ENCODE assay signal across 10 cellular contexts in genomic region chr1:40384887-40385286, GRCh38. TPM values are rescaled to one million over a fixed set of nuclear protein-coding genes. Genes with fewer than 3 reads are reported as not detected.
DNase-seq lines count a peak whose midpoint lies in the region; ATAC-seq, FAIRE-seq and TF ChIP-seq lines count a peak whose summit lies in the region.
"Had no signal": no experiment of that assay in that cellular context is flagged by ENCODE, and none has a peak within 500 bp of the region (broad histone marks: within the 10 kb centered on the region; RNA-seq: fewer than 3 reads in every experiment).

No MANE protein-coding gene starts in this region.

- no peak for TF ChIP-seq CTCF in coronary artery (IDR thresholded peaks at IDR 0.05)
- TF ChIP-seq CTCF in parathyroid adenoma (IDR thresholded peaks at IDR 0.05) = no peak

- CTCF ChIA-PET in HEK293T (lab: Yijun Ruan, JAX) = interaction anchor here (0.9 to 2.0 kb wide), 3 partner anchors 20 to 241 kb away, joined by 3 to 7 read pairs (median 3); no protein-coding TSS in a partner anchor

- H3K36me3 Mint-ChIP-seq in CD4-positive, CD25-positive, alpha-beta regulatory T cell = peaks cover 33% of the 10 kb centered on the region

- no peak for FAIRE-seq in frontal cortex (lab: Jason Lieb, UNC)

- H3K4me3 ChIP-seq in CD4-positive, CD25-positive, alpha-beta regulatory T cell (ENCODE audit: low read depth, low read length) = peak overlapping the region; percentile 95
- no peak overlapping the region for H3K4me3 ChIP-seq in Karpas-422 (ENCODE audit: low read length)
- H3K4me3 ChIP-seq in coronary artery = peak overlapping the region; percentile 35
- no peak overlapping the region for H3K4me3 ChIP-seq in parathyroid adenoma (ENCODE audit: low read depth, low read length)

- H3K27ac ChIP-seq in CD4-positive, CD25-positive, alpha-beta regulatory T cell (ENCODE audit: insufficient read depth, low read length, poor library complexity, severe bottlenecking) = peak overlapping the region; percentile 99
- H3K27ac ChIP-seq in Karpas-422 (ENCODE audit: low read length) (peak overlapping the region; percentile 67), coronary artery (peak overlapping the region; percentile 40 to 82), parathyroid adenoma (peak overlapping the region; percentile 61)

- peaks cover 7% of the 10 kb centered on the region for H3K27me3 Mint-ChIP-seq in CD4-positive, CD25-positive, alpha-beta regulatory T cell

- H3K79me2 ChIP-seq in Karpas-422 (ENCODE audit: low read length) (peaks cover 23% of the 10 kb centered on the region), parathyroid adenoma (peaks cover 3% of the 10 kb centered on the region)

- ATAC-seq in CD4-positive, CD25-positive, alpha-beta regulatory T cell (ENCODE audit: low read depth in 2 of 2) = no peak
- ATAC-seq in GM21576 (IDR thresholded peaks at IDR 0.05; ENCODE audit: unreplicated experiment) = no peak
- ATAC-seq in HG03139 (IDR thresholded peaks at IDR 0.05; ENCODE audit: unreplicated experiment) = no peak

- H3K27me3 ChIP-seq in CD4-positive, CD25-positive, alpha-beta regulatory T cell (ENCODE audit: control insufficient read depth, insufficient read depth, low read length) = no peaks in the 10 kb centered on the region
- H3K27me3 ChIP-seq in Karpas-422 (ENCODE audit: low read length) (no peaks in the 10 kb centered on the region), parathyroid adenoma (ENCODE audit: control insufficient read depth, insufficient read depth, low read length) (no peaks in the 10 kb centered on the region)

- no peak for DNase-seq in CD4-positive, CD25-positive, alpha-beta regulatory T cell
- DNase-seq in Karpas-422 = no peak
- no peak for DNase-seq in coronary artery (ENCODE audit: low spot score)
- no peak for DNase-seq in frontal cortex (ENCODE audit: low spot score in 2 of 2)
- DNase-seq in HEK293T (ENCODE audit: extremely low spot score) = no peak
- DNase-seq: foreskin fibroblast, GOT3 had no signal

- peak overlapping the region; percentile 54 for H3K4me2 ChIP-seq in Karpas-422 (ENCODE audit: low read depth, low read length, poor library complexity, severe bottlenecking)
- H3K4me2 ChIP-seq in parathyroid adenoma (ENCODE audit: low read length) = no peak overlapping the region

- H3K9ac ChIP-seq in Karpas-422 (ENCODE audit: low read length) (peak overlapping the region; percentile 55), parathyroid adenoma (no peak overlapping the region)

- H3K4me3 Mint-ChIP-seq in CD4-positive, CD25-positive, alpha-beta regulatory T cell = peak overlapping the region; percentile 84 to 100 (median 96)

- peaks cover 23 to 91% (median 70%) of the 10 kb centered on the region in 4 donors for H3K4me1 Mint-ChIP-seq in CD4-positive, CD25-positive, alpha-beta regulatory T cell

- H3K9me3 Mint-ChIP-seq in CD4-positive, CD25-positive, alpha-beta regulatory T cell = no peaks in the 10 kb centered on the region

- H3K9me2 ChIP-seq in Karpas-422 (replicated peaks; ENCODE audit: insufficient read depth, low read length) = no peaks in the 10 kb centered on the region

- POLR2A ChIA-PET in HEK293T (lab: Yijun Ruan, JAX) = interaction anchor here (0.9 to 2.7 kb wide), 2 partner anchors 11 to 65 kb away, joined by 3 to 11 read pairs; partner anchors contain the start of genes SMAP2 and ZFP69B

- H4K20me1 ChIP-seq in Karpas-422 (ENCODE audit: insufficient read depth, low read depth, low read length) = peaks cover 48% of the 10 kb centered on the region

- H3K9me3 ChIP-seq in CD4-positive, CD25-positive, alpha-beta regulatory T cell (ENCODE audit: control insufficient read depth in 2 of 2, low read length in 2 of 2) = no peaks in the 10 kb centered on the region
- H3K9me3 ChIP-seq in Karpas-422 (ENCODE audit: low read length) (no peaks in the 10 kb centered on the region), parathyroid adenoma (ENCODE audit: control insufficient read depth, low read length) (no peaks in the 10 kb centered on the region)

- no peak overlapping the region for H2AFZ ChIP-seq in Karpas-422 (ENCODE audit: low read length)
- no peak overlapping the region for H2AFZ ChIP-seq in parathyroid adenoma

- H3K36me3 ChIP-seq in CD4-positive, CD25-positive, alpha-beta regulatory T cell (ENCODE audit: control insufficient read depth, insufficient read depth, low read length) = peaks cover 15% of the 10 kb centered on the region
- H3K36me3 ChIP-seq in Karpas-422 (ENCODE audit: insufficient read depth, low read length) (peaks cover 6% of the 10 kb centered on the region; the same call in 1 of the 2 replicates), parathyroid adenoma (ENCODE audit: control insufficient read depth, insufficient read depth, low read length) (no peaks in the 10 kb centered on the region)

- peak overlapping the region; percentile 97 to 99 (median 98) for H3K27ac Mint-ChIP-seq in CD4-positive, CD25-positive, alpha-beta regulatory T cell

- H3K4me1 ChIP-seq in CD4-positive, CD25-positive, alpha-beta regulatory T cell (ENCODE audit: control insufficient read depth, insufficient read depth, low read length, poor library complexity, severe bottlenecking) = peaks cover 91% of the 10 kb centered on the region
- peaks cover 62% of the 10 kb centered on the region for H3K4me1 ChIP-seq in Karpas-422 (ENCODE audit: low read length)
- no peaks in the 10 kb centered on the region for H3K4me1 ChIP-seq in parathyroid adenoma

TF ChIP-seq in HEK293T, 16 proteins besides CTCF, POLR2A, EP300 and RAD21:
- no peak for TF ChIP-seq FOXM1 (IDR thresholded peaks at IDR 0.05; ENCODE audit: borderline replicate concordance)
- TF ChIP-seq, protein P1, sequence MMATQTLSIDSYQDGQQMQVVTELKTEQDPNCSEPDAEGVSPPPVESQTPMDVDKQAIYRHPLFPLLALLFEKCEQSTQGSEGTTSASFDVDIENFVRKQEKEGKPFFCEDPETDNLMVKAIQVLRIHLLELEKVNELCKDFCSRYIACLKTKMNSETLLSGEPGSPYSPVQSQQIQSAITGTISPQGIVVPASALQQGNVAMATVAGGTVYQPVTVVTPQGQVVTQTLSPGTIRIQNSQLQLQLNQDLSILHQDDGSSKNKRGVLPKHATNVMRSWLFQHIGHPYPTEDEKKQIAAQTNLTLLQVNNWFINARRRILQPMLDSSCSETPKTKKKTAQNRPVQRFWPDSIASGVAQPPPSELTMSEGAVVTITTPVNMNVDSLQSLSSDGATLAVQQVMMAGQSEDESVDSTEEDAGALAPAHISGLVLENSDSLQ (IDR thresholded peaks at IDR 0.05) = no peak
- no peak for TF ChIP-seq L3MBTL2 (conservative IDR thresholded peaks at IDR 0.05)
- TF ChIP-seq TARDBP (IDR thresholded peaks at IDR 0.05) = no peak
- no peak for TF ChIP-seq NFRKB (IDR thresholded peaks at IDR 0.05)
- no peak for TF ChIP-seq BHLHE40 (IDR thresholded peaks at IDR 0.05; ENCODE audit: borderline replicate concordance)
- TF ChIP-seq SUZ12 (IDR thresholded peaks at IDR 0.05) = no peak
- no peak for TF ChIP-seq ELF4 (IDR thresholded peaks at IDR 0.05)
- TF ChIP-seq HDGF (IDR thresholded peaks at IDR 0.05; ENCODE audit: borderline replicate concordance) = no peak
- no peak for TF ChIP-seq ZNF384 (IDR thresholded peaks at IDR 0.05)
- no peak for TF ChIP-seq ARNT (IDR thresholded peaks at IDR 0.05)
- no peak for TF ChIP-seq SP1 (IDR thresholded peaks at IDR 0.05)
- no peak for TF ChIP-seq CTBP1 (IDR thresholded peaks at IDR 0.05; ENCODE audit: borderline replicate concordance)
- TF ChIP-seq FOXK2 (IDR thresholded peaks at IDR 0.05) = no peak
- TF ChIP-seq FOXA1 (IDR thresholded peaks at IDR 0.05) = no peak
- no peak for TF ChIP-seq LEF1 (IDR thresholded peaks at IDR 0.05; ENCODE audit: borderline replicate concordance)

RNA-seq across cellular contexts. Expression of gene SMAP2, which starts 11.4 kb away (rescaled TPM):
- total RNA-seq in CD4-positive, CD25-positive, alpha-beta regulatory T cell = 341 TPM
- 100 to 1,000 TPM; 297 to 472 (median 407) TPM for polyA plus RNA-seq in CD4-positive, CD25-positive, alpha-beta regulatory T cell
- total RNA-seq in Karpas-422 (2014; rRNA removed; shearing (Covaris generic); ENCODE audit: low replicate concordance) = 33.6 and 37.5 TPM in 2 replicates
- 28.1 TPM for total RNA-seq in frontal cortex

Comparison
In these comparisons a context has a peak if more than half of its experiments do, and no peak if none do; other contexts are left out.
1. H3K4me3 ChIP-seq: peak in CD4-positive, CD25-positive, alpha-beta regulatory T cell (single experiment) and coronary artery (single experiment); none in Karpas-422 (single experiment) and parathyroid adenoma (single experiment).
2. Peak in every context shown above with its lines, with median percentiles within 50 percentile points of each other: H3K27ac ChIP-seq.